In the genomic region with DNA sequence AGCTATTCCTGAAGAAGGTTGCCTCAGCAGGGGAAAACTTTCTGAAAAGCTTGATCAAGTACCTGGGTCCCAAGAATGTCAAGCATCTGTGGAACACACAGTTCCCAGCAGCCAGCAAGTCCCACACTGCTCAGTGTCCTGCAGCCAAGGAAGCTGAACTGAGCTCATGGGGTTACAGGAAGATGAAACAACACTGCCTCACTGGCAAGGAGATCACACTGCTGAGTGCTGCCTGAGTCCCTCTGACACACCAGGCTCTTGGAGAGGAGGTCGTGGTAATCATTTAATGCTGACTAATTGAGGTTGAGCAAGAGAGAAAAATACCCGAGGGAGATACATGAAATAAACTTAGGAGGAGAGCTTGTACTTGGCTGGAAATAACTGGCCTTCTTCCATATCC, we compare ENCODE assay signal across 8 cellular contexts.
DNase-seq lines count a peak whose midpoint lies in the region; ATAC-seq and FAIRE-seq lines count a peak whose summit lies in the region.

No MANE protein-coding gene starts in this region.

- H3K4me1 Mint-ChIP-seq in T-helper 2 cell treated with Interferon-gamma antibody and Interleukin-4, amounts not matched to agents 5 μg/mL and 100 μg/mL, for 36 hours (ENCODE audit: low read depth): peaks cover 7% of the 10 kb centered on the region

- H2AFZ ChIP-seq in GM23248: no peak overlapping the region

- DNase-seq in GM23248: peak; percentile 99
- DNase-seq in RCC 7860 (ENCODE audit: low spot score): peak; percentile 97
- DNase-seq in effector CD8-positive, alpha-beta T cell (lab: John Stamatoyannopoulos, UW): no peak
- DNase-seq in T-helper 2 cell treated with Interferon-gamma antibody and Interleukin-4, amounts not matched to agents 5 μg/mL and 100 μg/mL, for 36 hours (ENCODE audit: low spot score): no peak

- peak overlapping the region; percentile 51 for H3K4me3 ChIP-seq in GM23248
- H3K4me3 ChIP-seq in esophagus (ENCODE audit: low read depth in 1 of 2, low read length in 2 of 2): no peak overlapping the region
- H3K4me3 ChIP-seq in mucosa of rectum (ENCODE audit: low read length in 2 of 2): no peak overlapping the region

- no peaks in the 10 kb centered on the region for H3K9me3 Mint-ChIP-seq in T-helper 2 cell treated with Interferon-gamma antibody and Interleukin-4, amounts not matched to agents 5 μg/mL and 100 μg/mL, for 36 hours

- no peaks in the 10 kb centered on the region for H3K9me3 ChIP-seq in GM23248 (ENCODE audit: low read depth)
- H3K9me3 ChIP-seq in esophagus (ENCODE audit: control insufficient read depth in 2 of 2, insufficient read depth in 1 of 2, low read depth in 1 of 2, low read length in 1 of 2): no peaks in the 10 kb centered on the region
- no peaks in the 10 kb centered on the region for H3K9me3 ChIP-seq in mucosa of rectum (ENCODE audit: control insufficient read depth in 2 of 2, low read length in 2 of 2)

- no peaks in the 10 kb centered on the region for H3K36me3 ChIP-seq in GM23248 (ENCODE audit: low read depth)
- no peaks in the 10 kb centered on the region for H3K36me3 ChIP-seq in esophagus (ENCODE audit: control insufficient read depth in 2 of 2, insufficient read depth in 2 of 2, low read length in 1 of 2)
- no peaks in the 10 kb centered on the region for H3K36me3 ChIP-seq in mucosa of rectum (ENCODE audit: control insufficient read depth in 2 of 2, insufficient read depth in 2 of 2, low read length in 2 of 2)

- 0% methylated on average over 2 of the region's 2 CpGs for WGBS in GM23248 (ENCODE audit: low coverage in 1 of 2, low lambda C conversion rate in 2 of 2, missing lambda C conversion rate in 2 of 2), 2 experiments
- WGBS in esophagus, 2 donors: 4 to 7% methylated on average over 2 of the region's 2 CpGs

- H3F3A ChIP-seq in GM23248 (ENCODE audit: insufficient read depth): peaks cover 64% of the 10 kb centered on the region

- no peak overlapping the region for H3K27ac Mint-ChIP-seq in T-helper 2 cell treated with Interferon-gamma antibody and Interleukin-4, amounts not matched to agents 5 μg/mL and 100 μg/mL, for 36 hours

- FAIRE-seq in RCC 7860 (lab: Jason Lieb, UNC): peak; percentile 98

- H3K36me3 Mint-ChIP-seq in T-helper 2 cell treated with Interferon-gamma antibody and Interleukin-4, amounts not matched to agents 5 μg/mL and 100 μg/mL, for 36 hours (ENCODE audit: low read depth): peaks cover 2% of the 10 kb centered on the region

- H3K27me3 Mint-ChIP-seq in T-helper 2 cell treated with Interferon-gamma antibody and Interleukin-4, amounts not matched to agents 5 μg/mL and 100 μg/mL, for 36 hours (ENCODE audit: low read depth): no peaks in the 10 kb centered on the region

- no peaks in the 10 kb centered on the region for H3K79me2 ChIP-seq in GM23248 (ENCODE audit: insufficient read depth)

- H4K20me1 ChIP-seq in GM23248 (ENCODE audit: insufficient read depth): no peaks in the 10 kb centered on the region

- peak overlapping the region; percentile 61 for H3K4me2 ChIP-seq in GM23248 (ENCODE audit: unreplicated experiment)

- H3K9ac ChIP-seq in GM23248: peak overlapping the region; percentile 69
- H3K9ac ChIP-seq in mucosa of rectum (ENCODE audit: low read depth in 1 of 2, low read length in 2 of 2): no peak overlapping the region

- H3K4me1 ChIP-seq in GM23248 (ENCODE audit: insufficient read depth): peaks cover 61% of the 10 kb centered on the region
- H3K4me1 ChIP-seq in esophagus (ENCODE audit: control insufficient read depth in 2 of 2, insufficient read depth in 2 of 2, low read length in 1 of 2): peaks cover 2 to 3% of the 10 kb centered on the region in 2 donors
- H3K4me1 ChIP-seq in mucosa of rectum (ENCODE audit: control insufficient read depth in 2 of 2, insufficient read depth in 2 of 2, low read length in 2 of 2): no peaks in the 10 kb centered on the region

- H3K27me3 ChIP-seq in GM23248 (replicated peaks; ENCODE audit: insufficient read depth) (no peaks in the 10 kb centered on the region), esophagus (ENCODE audit: control insufficient read depth in 1 of 2, insufficient read depth in 2 of 2, low read length in 2 of 2) (no peaks in the 10 kb centered on the region), mucosa of rectum (ENCODE audit: control insufficient read depth in 2 of 2, insufficient read depth in 2 of 2, low read length in 2 of 2) (no peaks in the 10 kb centered on the region)

- H3K27ac ChIP-seq in GM23248: peak overlapping the region; percentile 93
- H3K27ac ChIP-seq in esophagus (ENCODE audit: low read depth in 2 of 2, low read length in 1 of 2): peak overlapping the region; percentile 77 to 78
- peak overlapping the region; percentile 4 for H3K27ac ChIP-seq in mucosa of rectum (ENCODE audit: low read depth in 2 of 2, low read length in 2 of 2)

- in situ Hi-C loops in GM23248 (cut with MboI): no loop called here

- ATAC-seq in HG03521 (IDR thresholded peaks at IDR 0.05; ENCODE audit: unreplicated experiment): no peak
- ATAC-seq in HG03565 (IDR thresholded peaks at IDR 0.05; ENCODE audit: unreplicated experiment): no peak

- H3K4me3 Mint-ChIP-seq in T-helper 2 cell treated with Interferon-gamma antibody and Interleukin-4, amounts not matched to agents 5 μg/mL and 100 μg/mL, for 36 hours: no peak overlapping the region

- H3K9me2 ChIP-seq in GM23248 (ENCODE audit: insufficient read depth): no peaks in the 10 kb centered on the region

Comparison
In these comparisons a context has a peak if more than half of its experiments do, and no peak if none do; other contexts are left out.
1. DNase-seq: peak in GM23248 (single experiment) and RCC 7860 (single experiment); none in effector CD8-positive, alpha-beta T cell (single experiment) and T-helper 2 cell treated with Interferon-gamma antibody and Interleukin-4, amounts not matched to agents 5 μg/mL and 100 μg/mL, for 36 hours (single experiment).
2. H3K27ac ChIP-seq: peak in every context shown above with its lines; median percentile 93 in GM23248; 78 in esophagus; 4 in mucosa of rectum.